ENCODE assay signal across 9 cellular contexts in genomic region chr20:46894971-46895905, GRCh38. TPM values are rescaled to one million over a fixed set of nuclear protein-coding genes. Genes with fewer than 3 reads are reported as not detected.
DNase-seq lines count a peak whose midpoint lies in the region; ATAC-seq and TF ChIP-seq lines count a peak whose summit lies in the region.
"Had no signal": no experiment of that assay in that cellular context is flagged by ENCODE, and none has a peak within 500 bp of the region (broad histone marks: within the 10 kb centered on the region; RNA-seq: fewer than 3 reads in every experiment).

No MANE protein-coding gene starts in this region.

- TF ChIP-seq CTCF in brain (conservative IDR thresholded peaks at IDR 0.05) (no peak), tibial artery (IDR thresholded peaks at IDR 0.05) (no peak)

- no peak overlapping the region for H3K27ac ChIP-seq in tibial artery

- H3K36me3 ChIP-seq in tibial artery = no peaks in the 10 kb centered on the region

- intact Hi-C loops in left colon (cut with DNase I, micrococcal nuclease) = no loop called here
- intact Hi-C loops in tibial artery (cut with DNase I; ENCODE audit: low total_unique reads) = no loop called here

- peaks cover 45% of the 10 kb centered on the region for H3K4me1 Mint-ChIP-seq in brain
- H3K4me1 Mint-ChIP-seq in stimulated activated effector memory CD8-positive, alpha-beta T cell treated with anti-CD3 and anti-CD28 coated beads, Interleukin-12 subunit alpha, Interleukin-12 subunit beta, amount 100 ng/mL, for 72 hours = no peaks in the 10 kb centered on the region

- peaks cover 0 to 15% (median 10%) of the 10 kb centered on the region in 5 experiments for H3K9me3 Mint-ChIP-seq in brain
- H3K9me3 Mint-ChIP-seq in stimulated activated effector memory CD8-positive, alpha-beta T cell treated with anti-CD3 and anti-CD28 coated beads, Interleukin-12 subunit alpha, Interleukin-12 subunit beta, amount 100 ng/mL, for 72 hours = no peaks in the 10 kb centered on the region

- H3K36me3 Mint-ChIP-seq in brain = peaks cover 6% of the 10 kb centered on the region
- no peaks in the 10 kb centered on the region for H3K36me3 Mint-ChIP-seq in stimulated activated effector memory CD8-positive, alpha-beta T cell treated with anti-CD3 and anti-CD28 coated beads, Interleukin-12 subunit alpha, Interleukin-12 subunit beta, amount 100 ng/mL, for 72 hours

- peaks cover 82% of the 10 kb centered on the region for H3K27me3 Mint-ChIP-seq in brain

- H3K4me1 ChIP-seq in tibial artery = peaks cover 0 to 12% (median 4%) of the 10 kb centered on the region in 4 donors

- peaks cover 0 to 54% of the 10 kb centered on the region in 2 donors for H3K27me3 ChIP-seq in tibial artery

- H3K4me3 Mint-ChIP-seq in brain = peak overlapping the region; percentile 74 to 94 (median 91)
- no peak overlapping the region for H3K4me3 Mint-ChIP-seq in stimulated activated effector memory CD8-positive, alpha-beta T cell treated with anti-CD3 and anti-CD28 coated beads, Interleukin-12 subunit alpha, Interleukin-12 subunit beta, amount 100 ng/mL, for 72 hours

- DNase-seq in NCI-H1092 (lab: John Stamatoyannopoulos, UW) (peak; percentile 6), left colon (peak; percentile 34 to 44), tibial artery (peak in 1 of 2 donors; percentile 28)
- no peak for DNase-seq in stimulated activated effector memory CD8-positive, alpha-beta T cell treated with anti-CD3 and anti-CD28 coated beads, Interleukin-12 subunit alpha, Interleukin-12 subunit beta, amount 100 ng/mL, for 72 hours (ENCODE audit: low spot score in 2 of 2)

- peak; percentile 54 for ATAC-seq in left colon
- no peak for ATAC-seq in HG03045 (IDR thresholded peaks at IDR 0.05; ENCODE audit: unreplicated experiment)
- no peak for ATAC-seq in HG02642 (IDR thresholded peaks at IDR 0.05; ENCODE audit: poor library complexity, unreplicated experiment)
- no peak for ATAC-seq in stimulated activated effector memory CD8-positive, alpha-beta T cell treated with anti-CD3 and anti-CD28 coated beads, Interleukin-12 subunit alpha, Interleukin-12 subunit beta, amount 100 ng/mL, for 72 hours
- ATAC-seq in GM21825 (IDR thresholded peaks at IDR 0.05; ENCODE audit: unreplicated experiment) = no peak

- peaks cover 0 to 10% (median 4%) of the 10 kb centered on the region in 3 donors for H3K9me3 ChIP-seq in tibial artery

- H3K27ac Mint-ChIP-seq in brain = peak overlapping the region in 3 of 5 experiments; percentile 24 to 72 (median 71)
- H3K27ac Mint-ChIP-seq in stimulated activated effector memory CD8-positive, alpha-beta T cell treated with anti-CD3 and anti-CD28 coated beads, Interleukin-12 subunit alpha, Interleukin-12 subunit beta, amount 100 ng/mL, for 72 hours = no peak overlapping the region

- peak overlapping the region; percentile 38 to 50 for H3K4me3 ChIP-seq in tibial artery

RNA-seq across cellular contexts. Expression of gene EYA2, which starts 0.6 kb away (rescaled TPM):
- 24.9 TPM for polyA plus RNA-seq in brain (ENCODE audit: insufficient read depth, low read depth, low replicate concordance)
- 10 to 100 TPM; 12.2 to 21.0 TPM for total RNA-seq in left colon
- total RNA-seq: pulmonary artery endothelial cell had no signal

Comparison
In these comparisons a context has a peak if more than half of its experiments do, and no peak if none do; other contexts are left out.
1. DNase-seq: peak in NCI-H1092 (single experiment) and left colon (2 of 2); none in stimulated activated effector memory CD8-positive, alpha-beta T cell treated with anti-CD3 and anti-CD28 coated beads, Interleukin-12 subunit alpha, Interleukin-12 subunit beta, amount 100 ng/mL, for 72 hours (0 of 2).